ENCODE assay signal across 8 cellular contexts in the genomic region with DNA sequence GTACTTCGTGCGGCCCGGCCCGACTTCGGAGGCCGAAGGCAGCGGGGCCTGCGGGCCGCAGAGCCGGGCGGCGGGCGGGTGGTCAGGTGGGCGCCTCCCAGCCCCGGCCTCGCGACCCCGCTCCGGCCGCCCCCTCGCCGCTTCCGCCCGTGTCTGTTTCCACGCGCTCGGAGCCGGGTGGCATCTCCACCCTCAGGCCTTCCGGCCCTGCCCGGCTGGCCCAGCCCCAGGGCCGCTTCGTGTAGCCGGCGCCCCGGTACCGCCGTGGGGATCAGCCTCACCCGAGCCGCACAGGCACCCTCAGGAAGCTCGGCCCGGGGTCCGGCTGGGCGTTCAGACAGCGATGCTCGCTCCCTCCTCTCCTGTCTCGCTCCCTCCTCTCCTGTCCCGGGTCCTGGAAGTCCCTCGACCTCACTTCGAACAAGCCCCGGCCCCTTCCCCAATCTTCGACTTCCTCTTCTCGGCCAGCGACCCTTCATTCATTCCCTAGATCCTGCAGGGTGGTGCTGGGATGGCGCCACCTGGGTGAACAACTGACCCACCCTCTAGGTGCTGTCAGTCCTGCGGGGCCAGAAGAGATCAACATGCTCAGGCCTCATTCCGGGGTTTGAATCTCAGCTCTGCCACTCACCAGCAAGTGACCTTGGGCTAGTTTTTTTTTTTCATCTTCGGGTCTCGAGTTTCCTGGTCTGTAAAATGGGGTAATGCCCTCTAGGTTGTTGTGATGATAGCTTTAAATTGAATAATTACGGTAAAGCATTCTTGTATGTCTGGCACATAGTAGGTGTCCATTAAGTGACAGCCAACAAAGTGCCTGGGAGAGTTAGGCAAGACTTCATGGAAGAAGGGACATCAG. TPM values are rescaled to one million over a fixed set of nuclear protein-coding genes. Genes with fewer than 3 reads are reported as not detected.
A peak's percentile ranks its signal among the peaks of the same experiment; 100 is the strongest.
DNase-seq lines count a peak whose midpoint lies in the region; ATAC-seq and TF ChIP-seq lines count a peak whose summit lies in the region.

No MANE protein-coding gene starts in this region.

- intact Hi-C loops in left lung (cut with DNase I): no loop called here

- H3K4me1 Mint-ChIP-seq in central memory CD8-positive, alpha-beta T cell: peaks cover 31% of the 10 kb centered on the region
- peaks cover 34% of the 10 kb centered on the region for H3K4me1 Mint-ChIP-seq in stimulated activated memory B cell treated with anti-CD40 and anti-IgM and Interleukin-4, amounts not matched to agents 10 μg/mL and 1 μg/mL and 100 μg/mL, for 72 hours

- peak; percentile 6 for DNase-seq in COR-L47 (lab: John Stamatoyannopoulos, UW)
- peak; percentile 9 for DNase-seq in T follicular helper cell (ENCODE audit: low read depth)
- no peak for DNase-seq in central memory CD8-positive, alpha-beta T cell (ENCODE audit: low spot score in 2 of 2)
- peak in 1 of 2 donors; percentile 88 for DNase-seq in left lung
- no peak for DNase-seq in pons (ENCODE audit: low spot score)

- H3K27ac Mint-ChIP-seq in central memory CD8-positive, alpha-beta T cell (ENCODE audit: low read depth): peak overlapping the region; percentile 94
- H3K27ac Mint-ChIP-seq in stimulated activated memory B cell treated with anti-CD40 and anti-IgM and Interleukin-4, amounts not matched to agents 10 μg/mL and 1 μg/mL and 100 μg/mL, for 72 hours: peak overlapping the region; percentile 92

- H3K4me3 ChIP-seq in left lung: peak overlapping the region; percentile 86 to 90

- no peaks in the 10 kb centered on the region for H3K9me3 ChIP-seq in left lung

- TF ChIP-seq CTCF in left lung (IDR thresholded peaks at IDR 0.05): no peak

- ATAC-seq in GM19351 (IDR thresholded peaks at IDR 0.05; ENCODE audit: unreplicated experiment): peak; percentile 44
- peak; percentile 55 for ATAC-seq in HG03354 (IDR thresholded peaks at IDR 0.05; ENCODE audit: poor library complexity, severe bottlenecking, unreplicated experiment)
- ATAC-seq in central memory CD8-positive, alpha-beta T cell (replicated peaks; ENCODE audit: extremely low read depth, poor library complexity, severe bottlenecking): peak; percentile 48
- ATAC-seq in left lung: peak; percentile 46
- ATAC-seq in stimulated activated memory B cell treated with anti-CD40 and anti-IgM and Interleukin-4, amounts not matched to agents 10 μg/mL and 1 μg/mL and 100 μg/mL, for 72 hours: peak; percentile 79

- peaks cover 0 to 26% of the 10 kb centered on the region in 2 donors for H3K36me3 ChIP-seq in left lung

- H3K27me3 ChIP-seq in left lung: no peaks in the 10 kb centered on the region

- H3K4me3 Mint-ChIP-seq in central memory CD8-positive, alpha-beta T cell: peak overlapping the region; percentile 91
- peak overlapping the region; percentile 97 for H3K4me3 Mint-ChIP-seq in stimulated activated memory B cell treated with anti-CD40 and anti-IgM and Interleukin-4, amounts not matched to agents 10 μg/mL and 1 μg/mL and 100 μg/mL, for 72 hours

- H3K27me3 Mint-ChIP-seq in central memory CD8-positive, alpha-beta T cell: no peaks in the 10 kb centered on the region
- H3K27me3 Mint-ChIP-seq in stimulated activated memory B cell treated with anti-CD40 and anti-IgM and Interleukin-4, amounts not matched to agents 10 μg/mL and 1 μg/mL and 100 μg/mL, for 72 hours: no peaks in the 10 kb centered on the region

- peaks cover 20% of the 10 kb centered on the region for H3K36me3 Mint-ChIP-seq in central memory CD8-positive, alpha-beta T cell (ENCODE audit: insufficient read depth)
- peaks cover 17% of the 10 kb centered on the region for H3K36me3 Mint-ChIP-seq in stimulated activated memory B cell treated with anti-CD40 and anti-IgM and Interleukin-4, amounts not matched to agents 10 μg/mL and 1 μg/mL and 100 μg/mL, for 72 hours

- peak overlapping the region; percentile 79 to 90 for H3K27ac ChIP-seq in left lung

- peaks cover 0 to 26% of the 10 kb centered on the region in 2 donors for H3K4me1 ChIP-seq in left lung

- H3K9me3 Mint-ChIP-seq in central memory CD8-positive, alpha-beta T cell: no peaks in the 10 kb centered on the region
- no peaks in the 10 kb centered on the region for H3K9me3 Mint-ChIP-seq in stimulated activated memory B cell treated with anti-CD40 and anti-IgM and Interleukin-4, amounts not matched to agents 10 μg/mL and 1 μg/mL and 100 μg/mL, for 72 hours

RNA-seq across cellular contexts. Expression of gene VPS4A, which starts 0.6 kb away (rescaled TPM):
- total RNA-seq in left lung: 10 to 100 TPM; 20.6 to 25.9 TPM

RNA-seq across cellular contexts. Expression of gene PDF, which starts 18.6 kb away (rescaled TPM):
- 10 to 100 TPM in 1 of 2 donors, 1 to 10 TPM in 1; 8.7 to 16.3 TPM for total RNA-seq in left lung

RNA-seq across cellular contexts. Expression of gene COG8, which starts 27.6 kb away (rescaled TPM):
- total RNA-seq in left lung: 10 to 100 TPM; 29.9 to 34.3 TPM

RNA-seq across cellular contexts. Expression of gene NIP7, which starts 27.8 kb away (rescaled TPM):
- total RNA-seq in left lung: 10 to 100 TPM; 17.4 to 25.8 TPM

RNA-seq across cellular contexts. Expression of gene TMED6, which starts 39.8 kb away (rescaled TPM):
- total RNA-seq in left lung: 1 to 10 TPM; 1.2 to 4.2 TPM

Comparison
In these comparisons a context has a peak if more than half of its experiments do, and no peak if none do; other contexts are left out.
1. DNase-seq: peak in COR-L47 (single experiment) and T follicular helper cell (single experiment); none in central memory CD8-positive, alpha-beta T cell (0 of 2) and pons (single experiment).
2. Peak in every context shown above with its lines, with median percentiles within 50 percentile points of each other: ATAC-seq.